Comparison of ENCODE assay signal across 34 cellular contexts in the genomic region with DNA sequence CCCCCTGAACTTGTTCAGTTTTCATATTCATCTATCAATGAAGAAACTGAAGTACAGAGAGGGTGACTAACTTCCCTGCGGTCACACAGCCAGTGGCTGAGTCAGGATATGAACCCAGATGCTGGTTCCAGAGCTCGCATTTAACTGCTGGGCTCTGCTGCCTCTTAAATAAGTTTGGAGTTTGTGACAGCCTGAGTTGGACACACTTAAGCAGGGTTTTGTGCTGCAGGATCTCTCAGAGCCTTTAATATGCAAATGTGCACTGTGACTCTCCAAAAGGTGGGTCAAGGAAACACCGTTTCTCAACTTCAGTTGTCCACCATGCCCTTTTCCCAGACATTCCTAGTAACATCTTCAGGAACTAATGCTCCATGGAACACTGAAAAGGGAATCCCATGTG.
"Had no signal": no experiment of that assay in that cellular context is flagged by ENCODE, and none has a peak within 500 bp of the region (broad histone marks: within the 10 kb centered on the region; RNA-seq: fewer than 3 reads in every experiment).

No MANE protein-coding gene starts in this region.

- DNase-seq: Karpas-422, Kasumi-1, MG63, MM.1S, MV-4-11, NCI-H1048, NCI-H1092, NCI-H1092 treated with DMSO at 0.1 percent for 48 hours, NCI-H1105, NCI-H1105 treated with DMSO at 0.1 percent for 48 hours, NCI-H1417, NCI-H1417 treated with DMSO at 0.1 percent for 48 hours, NCI-H1436, NCI-H1436 treated with DMSO at 0.1 percent for 48 hours, NCI-H146, NCI-H1694, NCI-H187, NCI-H187 treated with DMSO at 0.1 percent for 48 hours, NCI-H1930, NCI-H2029, NCI-H2029 treated with DMSO at 0.1 percent for 48 hours, NCI-H2081, NCI-H2081 treated with DMSO at 0.1 percent for 48 hours, NCI-H2107, NCI-H2171, NCI-H2171 treated with DMSO at 0.1 percent for 48 hours, NCI-H2227 treated with DMSO at 0.1 percent for 48 hours, NCI-H226, NCI-H345, NCI-H446, NCI-H446 treated with DMSO at 0.1 percent for 48 hours, NCI-H510A, NCI-H510A treated with DMSO at 0.1 percent for 48 hours, NCI-H524 had no signal

- H3K9me3 ChIP-seq: MG63 had no signal

- H3K27me3 ChIP-seq: MG63 had no signal

- H3K4me3 ChIP-seq: MG63 had no signal

- H3K36me3 ChIP-seq: MG63 had no signal
